Comparison of ENCODE assay signal across 8 cellular contexts in the genomic region with DNA sequence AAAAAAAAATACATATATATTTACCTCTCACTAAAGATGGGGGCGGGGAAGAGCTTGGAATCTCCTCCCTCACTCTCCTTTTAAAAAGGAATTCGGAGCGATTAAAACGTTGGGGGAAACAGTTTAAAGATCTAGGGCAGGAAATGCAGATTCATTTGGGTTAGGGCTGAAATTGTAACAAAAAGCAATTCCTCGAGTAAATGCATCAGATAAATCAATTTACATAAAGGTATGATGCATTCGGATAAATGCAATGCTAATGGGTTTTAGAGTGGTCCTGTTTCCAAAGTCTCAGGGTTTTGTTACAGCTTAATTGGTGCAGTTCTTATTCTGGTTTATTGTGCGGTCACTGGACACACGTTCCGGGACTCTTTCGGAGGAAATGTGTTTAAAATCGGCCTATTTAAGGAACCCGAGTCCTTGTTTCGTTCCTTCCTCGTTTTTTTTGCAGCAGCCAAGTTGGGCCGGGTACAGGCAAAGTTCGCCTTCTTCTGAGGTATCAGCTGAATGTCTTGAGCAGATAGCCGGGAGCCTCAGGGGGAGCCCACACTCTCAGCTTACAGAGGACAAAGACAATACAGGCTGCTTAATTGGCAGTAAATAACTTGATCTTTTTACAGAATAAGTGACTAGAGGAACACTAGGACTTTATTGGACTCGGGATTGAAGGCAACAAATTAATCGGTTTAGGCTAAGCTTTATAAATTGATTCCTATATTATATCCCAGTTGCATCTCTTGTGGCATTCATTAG. TPM values are rescaled to one million over a fixed set of nuclear protein-coding genes. Genes with fewer than 3 reads are reported as not detected.
DNase-seq lines count a peak whose midpoint lies in the region; ATAC-seq and TF ChIP-seq lines count a peak whose summit lies in the region.

No MANE protein-coding gene starts in this region.

- H3K36me3 ChIP-seq in BJ (ENCODE audit: control insufficient read depth, insufficient read depth, low read length) (no peaks in the 10 kb centered on the region), GM23338 (ENCODE audit: insufficient read depth) (no peaks in the 10 kb centered on the region), SK-N-MC (ENCODE audit: insufficient read depth, low read length) (peaks cover 17% of the 10 kb centered on the region), ectodermal cell (ENCODE audit: control insufficient read depth, insufficient read depth, low read length) (no peaks in the 10 kb centered on the region), tibial artery (no peaks in the 10 kb centered on the region)

- DNase-seq in BJ (ENCODE audit: low read depth) (no peak), GM23338 (ENCODE audit: low spot score) (peak; percentile 79), SK-N-MC (ENCODE audit: low read depth, low spot score) (no peak), lung microvascular endothelial cell (ENCODE audit: low read depth in 2 of 2) (peak; percentile 9 to 30), tibial artery (peak in 1 of 2 donors; percentile 38)
- DNase-seq in stimulated activated CD8-positive, alpha-beta memory T cell treated with anti-CD3 and anti-CD28 coated beads, Interleukin-4, amount 100 ng/mL, for 48 hours: no peak

- H3K9me3 ChIP-seq in SK-N-MC (ENCODE audit: low read depth, low read length) (no peaks in the 10 kb centered on the region), ectodermal cell (ENCODE audit: control insufficient read depth, low read length) (no peaks in the 10 kb centered on the region), tibial artery (no peaks in the 10 kb centered on the region)

- TF ChIP-seq CTCF in BJ (IDR thresholded peaks at IDR 0.05; ENCODE audit: insufficient read depth, low read depth, low read length) (no peak), GM23338 (conservative IDR thresholded peaks at IDR 0.05; ENCODE audit: low read depth in 2 of 2) (no peak), tibial artery (IDR thresholded peaks at IDR 0.05) (no peak)

- peaks cover 19% of the 10 kb centered on the region for H3K27me3 Mint-ChIP-seq in GM23338 (ENCODE audit: insufficient read depth, low read depth, poor library complexity)

- peaks cover 46% of the 10 kb centered on the region for H3K79me2 ChIP-seq in GM23338 (replicated peaks; ENCODE audit: insufficient read depth)

- peaks cover 26% of the 10 kb centered on the region for H3K36me3 Mint-ChIP-seq in GM23338 (ENCODE audit: low read depth)

- H3K9ac ChIP-seq in SK-N-MC (ENCODE audit: insufficient read length): peak overlapping the region; percentile 93

- H3K27me3 ChIP-seq in BJ (ENCODE audit: control insufficient read depth, insufficient read depth, low read length): no peaks in the 10 kb centered on the region
- H3K27me3 ChIP-seq in GM23338 (ENCODE audit: insufficient read depth): no peaks in the 10 kb centered on the region
- no peaks in the 10 kb centered on the region for H3K27me3 ChIP-seq in ectodermal cell (ENCODE audit: control insufficient read depth, insufficient read depth, low read length, poor library complexity, severe bottlenecking)
- H3K27me3 ChIP-seq in tibial artery: no peaks in the 10 kb centered on the region

- H3K27ac ChIP-seq in GM23338 (ENCODE audit: low read depth) (peak overlapping the region; percentile 92), SK-N-MC (no peak overlapping the region), ectodermal cell (ENCODE audit: insufficient read depth, low read depth, low read length, poor library complexity, severe bottlenecking) (peak overlapping the region; percentile 95), tibial artery (peak overlapping the region; percentile 94 to 98)

- H3K27ac Mint-ChIP-seq in GM23338: peak overlapping the region; percentile 98

- H4K20me1 ChIP-seq in GM23338 (replicated peaks; ENCODE audit: insufficient read depth): peaks cover 20% of the 10 kb centered on the region

- H3K9me2 ChIP-seq in GM23338 (ENCODE audit: insufficient read depth): no peaks in the 10 kb centered on the region

- peaks cover 40% of the 10 kb centered on the region for H3K4me1 ChIP-seq in GM23338 (ENCODE audit: insufficient read depth)
- peaks cover 26% of the 10 kb centered on the region for H3K4me1 ChIP-seq in ectodermal cell (ENCODE audit: control insufficient read depth, insufficient read depth, low read length)
- peaks cover 0 to 31% (median 22%) of the 10 kb centered on the region in 4 donors for H3K4me1 ChIP-seq in tibial artery

- WGBS in ectodermal cell, 2 experiments: 0 to 1% methylated on average over 19 of the region's 19 CpGs

- intact Hi-C loops in tibial artery (cut with DNase I; ENCODE audit: low total_unique reads): loop anchor here (10.0 kb wide), 2 partner anchors 194 to 416 kb away; a partner anchor contains a TSS

- ATAC-seq in GM23338 (peak; percentile 3; the same call in 1 of the 3 replicates), GM18873 (IDR thresholded peaks at IDR 0.05; ENCODE audit: low FRiP score, unreplicated experiment) (no peak)

- H3K4me3 ChIP-seq in BJ (ENCODE audit: low read depth, low read length): peak overlapping the region; percentile 77
- H3K4me3 ChIP-seq in GM23338: peak overlapping the region; percentile 58
- H3K4me3 ChIP-seq in SK-N-MC: peak overlapping the region; percentile 95
- H3K4me3 ChIP-seq in ectodermal cell (ENCODE audit: insufficient read depth, low read depth, low read length): peak overlapping the region; percentile 85
- H3K4me3 ChIP-seq in tibial artery: peak overlapping the region; percentile 65 to 79

- no peak overlapping the region for H2AFZ ChIP-seq in GM23338

- peak overlapping the region; percentile 75 for H3K4me2 ChIP-seq in GM23338

- CTCF ChIA-PET in BJ (lab: Yijun Ruan, JAX): interaction anchor here (0.6 to 1.9 kb wide), 10 partner anchors 9 to 731 kb away, joined by 3 to 6 read pairs (median 3); no protein-coding TSS in a partner anchor

- peak overlapping the region; percentile 90 for H3K4me3 Mint-ChIP-seq in GM23338

- POLR2A ChIA-PET in BJ (lab: Charles Lee): interaction anchor here (0.6 kb wide), 1 partner anchor 568 kb away, joined by 4 read pairs; no protein-coding TSS in a partner anchor

- peaks cover 37% of the 10 kb centered on the region for H3K4me1 Mint-ChIP-seq in GM23338

- no peaks in the 10 kb centered on the region; the same call in 2 of the 3 replicates for H3K9me3 Mint-ChIP-seq in GM23338

- H3F3A ChIP-seq in GM23338 (replicated peaks; ENCODE audit: low read depth): no peaks in the 10 kb centered on the region

TF ChIP-seq in GM23338, 12 proteins besides CTCF, POLR2A, EP300 and RAD21:
- TF ChIP-seq NANOG (IDR thresholded peaks at IDR 0.05; ENCODE audit: borderline replicate concordance): peak; percentile 41; the same call in 1 of the 2 replicates
- TF ChIP-seq EZH2 (IDR thresholded peaks at IDR 0.05; ENCODE audit: low read depth, unreplicated experiment): no peak

RNA-seq across cellular contexts. Expression of a gene that starts 1.7 kb away (rescaled TPM):
- polyA plus RNA-seq in BJ (2011; rRNA removed) (77.9 and 81.9 TPM in 2 replicates), GM23338 (2016; fragmentation: Nextera tagmentation; extraction: Ambion mirVana) (35.6 and 35.8 TPM in 2 replicates)
- 22.0 and 30.8 TPM in 2 replicates for polyA minus RNA-seq in BJ (2011; rRNA and poly(A)+ RNA removed)
- total RNA-seq in GM23338 (2014; rRNA removed; shearing (Covaris generic)): 96.2 and 112 TPM in 2 replicates
- polyA plus RNA-seq in ectodermal cell (2013, experiment 1 of 4): 80.6 TPM
- polyA plus RNA-seq in ectodermal cell (2013, experiment 2 of 4): 79.9 TPM
- 76.9 TPM for polyA plus RNA-seq in ectodermal cell (2013, experiment 3 of 4)
- polyA plus RNA-seq in ectodermal cell (2013, experiment 4 of 4): 90.1 TPM
- 12.4 and 13.5 TPM in 2 replicates for total RNA-seq in lung microvascular endothelial cell

Comparison
In these comparisons a context has a peak if more than half of its experiments do, and no peak if none do; other contexts are left out.
1. DNase-seq: peak in GM23338 (single experiment) and lung microvascular endothelial cell (2 of 2); none in BJ (single experiment), SK-N-MC (single experiment) and stimulated activated CD8-positive, alpha-beta memory T cell treated with anti-CD3 and anti-CD28 coated beads, Interleukin-4, amount 100 ng/mL, for 48 hours (single experiment).
2. Peak in every context shown above with its lines, with median percentiles within 50 percentile points of each other: H3K4me3 ChIP-seq.